1 cellular context compared by ENCODE assay signal in the genomic region with DNA sequence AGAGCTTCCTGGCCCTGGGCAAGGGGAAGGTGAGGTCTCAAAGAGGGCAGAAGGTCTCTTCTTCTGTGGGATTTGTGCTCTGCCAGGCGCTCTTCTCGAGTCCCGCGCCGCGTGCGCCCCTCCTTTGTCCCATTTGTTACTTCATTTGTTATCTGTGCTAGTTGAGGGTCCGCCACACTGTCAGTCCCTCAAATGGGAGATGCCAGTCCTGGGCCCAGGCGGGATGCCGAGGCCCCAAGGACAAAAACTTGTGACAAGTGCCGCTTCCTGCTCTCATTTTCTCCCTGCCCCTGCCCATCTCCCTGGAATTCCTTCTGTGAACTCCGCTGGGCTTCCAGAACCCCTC.
TF ChIP-seq lines count a peak whose summit lies in the region.

No MANE protein-coding gene starts in this region.

TF ChIP-seq in A549, 52 proteins besides CTCF, POLR2A, EP300 and RAD21 (continued from another document):
- TF ChIP-seq, protein P1, sequence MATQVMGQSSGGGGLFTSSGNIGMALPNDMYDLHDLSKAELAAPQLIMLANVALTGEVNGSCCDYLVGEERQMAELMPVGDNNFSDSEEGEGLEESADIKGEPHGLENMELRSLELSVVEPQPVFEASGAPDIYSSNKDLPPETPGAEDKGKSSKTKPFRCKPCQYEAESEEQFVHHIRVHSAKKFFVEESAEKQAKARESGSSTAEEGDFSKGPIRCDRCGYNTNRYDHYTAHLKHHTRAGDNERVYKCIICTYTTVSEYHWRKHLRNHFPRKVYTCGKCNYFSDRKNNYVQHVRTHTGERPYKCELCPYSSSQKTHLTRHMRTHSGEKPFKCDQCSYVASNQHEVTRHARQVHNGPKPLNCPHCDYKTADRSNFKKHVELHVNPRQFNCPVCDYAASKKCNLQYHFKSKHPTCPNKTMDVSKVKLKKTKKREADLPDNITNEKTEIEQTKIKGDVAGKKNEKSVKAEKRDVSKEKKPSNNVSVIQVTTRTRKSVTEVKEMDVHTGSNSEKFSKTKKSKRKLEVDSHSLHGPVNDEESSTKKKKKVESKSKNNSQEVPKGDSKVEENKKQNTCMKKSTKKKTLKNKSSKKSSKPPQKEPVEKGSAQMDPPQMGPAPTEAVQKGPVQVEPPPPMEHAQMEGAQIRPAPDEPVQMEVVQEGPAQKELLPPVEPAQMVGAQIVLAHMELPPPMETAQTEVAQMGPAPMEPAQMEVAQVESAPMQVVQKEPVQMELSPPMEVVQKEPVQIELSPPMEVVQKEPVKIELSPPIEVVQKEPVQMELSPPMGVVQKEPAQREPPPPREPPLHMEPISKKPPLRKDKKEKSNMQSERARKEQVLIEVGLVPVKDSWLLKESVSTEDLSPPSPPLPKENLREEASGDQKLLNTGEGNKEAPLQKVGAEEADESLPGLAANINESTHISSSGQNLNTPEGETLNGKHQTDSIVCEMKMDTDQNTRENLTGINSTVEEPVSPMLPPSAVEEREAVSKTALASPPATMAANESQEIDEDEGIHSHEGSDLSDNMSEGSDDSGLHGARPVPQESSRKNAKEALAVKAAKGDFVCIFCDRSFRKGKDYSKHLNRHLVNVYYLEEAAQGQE (IDR thresholded peaks at IDR 0.05) = no peak
- TF ChIP-seq, protein P2, sequence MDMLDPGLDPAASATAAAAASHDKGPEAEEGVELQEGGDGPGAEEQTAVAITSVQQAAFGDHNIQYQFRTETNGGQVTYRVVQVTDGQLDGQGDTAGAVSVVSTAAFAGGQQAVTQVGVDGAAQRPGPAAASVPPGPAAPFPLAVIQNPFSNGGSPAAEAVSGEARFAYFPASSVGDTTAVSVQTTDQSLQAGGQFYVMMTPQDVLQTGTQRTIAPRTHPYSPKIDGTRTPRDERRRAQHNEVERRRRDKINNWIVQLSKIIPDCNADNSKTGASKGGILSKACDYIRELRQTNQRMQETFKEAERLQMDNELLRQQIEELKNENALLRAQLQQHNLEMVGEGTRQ (IDR thresholded peaks at IDR 0.05) = no peak
- TF ChIP-seq CBX2 (IDR thresholded peaks at IDR 0.05; ENCODE audit: borderline replicate concordance, low read depth) = no peak
- TF ChIP-seq TP53 (CRISPR knock-in tag; IDR thresholded peaks at IDR 0.05) = no peak
- no peak for TF ChIP-seq GATA3 (IDR thresholded peaks at IDR 0.05; ENCODE audit: borderline replicate concordance)
- no peak for TF ChIP-seq NFE2L2 (conservative IDR thresholded peaks at IDR 0.05; ENCODE audit: low read length)
